24 cellular contexts compared by ENCODE assay signal in genomic region chr10:70491614-70492013, GRCh38. TPM values are rescaled to one million over a fixed set of nuclear protein-coding genes. Genes with fewer than 3 reads are reported as not detected.
"Had no signal": no experiment of that assay in that cellular context is flagged by ENCODE, and none has a peak within 500 bp of the region (broad histone marks: within the 10 kb centered on the region; RNA-seq: fewer than 3 reads in every experiment).

No MANE protein-coding gene starts in this region.

- H3K4me3 ChIP-seq: colonic mucosa, lower lobe of right lung, stomach, thoracic aorta, upper lobe of right lung had no signal

- ATAC-seq: activated naive CD8-positive, alpha-beta T cell treated with anti-CD3 and anti-CD28 coated beads, Interleukin-2, amount 50 U/mL, for 24 hours; activated T-cell treated with anti-CD3 and anti-CD28 coated beads, Interleukin-2, amount 50 U/mL, for 4 hours; left colon; lower lobe of right lung; upper lobe of right lung had no signal

- H3K9me3 ChIP-seq: colonic mucosa, lower lobe of right lung, stomach, thoracic aorta, upper lobe of right lung had no signal

- H3K27ac Mint-ChIP-seq: activated CD4-positive, alpha-beta T cell treated with anti-CD3 and anti-CD28 coated beads, Interleukin-2, amount 10 ng/mL, durations not matched to agents 24 days and 14 days; activated naive CD4-positive, alpha-beta T cell treated with anti-CD3 and anti-CD28 coated beads, Interleukin-2, amount 10 ng/mL, durations not matched to agents 7 days and 5 days; activated naive CD8-positive, alpha-beta T cell treated with anti-CD3 and anti-CD28 coated beads, Interleukin-2, amount 50 U/mL, for 24 hours; brain; endodermal cell; nephron progenitor cell had no signal

- FAIRE-seq: frontal cortex had no signal

- H3K27me3 Mint-ChIP-seq: activated naive CD8-positive, alpha-beta T cell treated with anti-CD3 and anti-CD28 coated beads, Interleukin-2, amount 50 U/mL, for 24 hours; brain had no signal

- H3K4me1 ChIP-seq: colonic mucosa had no signal

- H3K27ac ChIP-seq: colonic mucosa, lower lobe of right lung, thoracic aorta, upper lobe of right lung had no signal

- DNase-seq: activated CD4-positive, alpha-beta T cell treated with anti-CD3 and anti-CD28 coated beads, Interleukin-2, amount 10 ng/mL, durations not matched to agents 24 days and 14 days; activated CD4-positive, CD25-positive, alpha-beta regulatory T cell; activated CD8-positive, alpha-beta memory T cell treated with anti-CD3 and anti-CD28 coated beads, Interleukin-2, amount 50 U/mL, for 4 hours; activated naive CD4-positive, alpha-beta T cell treated with anti-CD3 and anti-CD28 coated beads, Interleukin-2, amount 10 ng/mL, durations not matched to agents 7 days and 5 days; activated naive CD8-positive, alpha-beta T cell treated with anti-CD3 and anti-CD28 coated beads, Interleukin-2, amount 50 U/mL, for 24 hours; activated T-cell treated with anti-CD3 and anti-CD28 coated beads, Interleukin-2, amount 50 U/mL, for 4 hours; anterior cingulate cortex; central memory CD4-positive, alpha-beta T cell; colonic mucosa; endodermal cell; hypothalamus; islet precursor cell; left colon; lower lobe of right lung; nephron progenitor cell; occipital lobe; stomach; upper lobe of right lung had no signal

- H3K27me3 ChIP-seq: colonic mucosa, stomach, upper lobe of right lung had no signal

- H3K9me3 Mint-ChIP-seq: activated CD4-positive, alpha-beta T cell treated with anti-CD3 and anti-CD28 coated beads, Interleukin-2, amount 10 ng/mL, durations not matched to agents 24 days and 14 days; activated naive CD4-positive, alpha-beta T cell treated with anti-CD3 and anti-CD28 coated beads, Interleukin-2, amount 10 ng/mL, durations not matched to agents 7 days and 5 days; activated naive CD8-positive, alpha-beta T cell treated with anti-CD3 and anti-CD28 coated beads, Interleukin-2, amount 50 U/mL, for 24 hours; activated T-cell treated with anti-CD3 and anti-CD28 coated beads, Interleukin-2, amount 50 U/mL, for 4 hours; endodermal cell; nephron progenitor cell had no signal

- H3K4me3 Mint-ChIP-seq: activated CD4-positive, alpha-beta T cell treated with anti-CD3 and anti-CD28 coated beads, Interleukin-2, amount 10 ng/mL, durations not matched to agents 24 days and 14 days; activated naive CD4-positive, alpha-beta T cell treated with anti-CD3 and anti-CD28 coated beads, Interleukin-2, amount 10 ng/mL, durations not matched to agents 7 days and 5 days; activated naive CD8-positive, alpha-beta T cell treated with anti-CD3 and anti-CD28 coated beads, Interleukin-2, amount 50 U/mL, for 24 hours; activated T-cell treated with anti-CD3 and anti-CD28 coated beads, Interleukin-2, amount 50 U/mL, for 4 hours; brain; endodermal cell; nephron progenitor cell had no signal

- H3K36me3 Mint-ChIP-seq: activated naive CD4-positive, alpha-beta T cell treated with anti-CD3 and anti-CD28 coated beads, Interleukin-2, amount 10 ng/mL, durations not matched to agents 7 days and 5 days had no signal

- H3K36me3 ChIP-seq: colonic mucosa, lower lobe of right lung, stomach, thoracic aorta, upper lobe of right lung had no signal

RNA-seq across cellular contexts. Expression of gene NODAL, which starts 50.1 kb away (rescaled TPM):
- total RNA-seq: activated CD4-positive, alpha-beta T cell treated with anti-CD3 and anti-CD28 coated beads, Interleukin-2, amount 10 ng/mL, durations not matched to agents 24 days and 14 days; activated T-cell treated with anti-CD3 and anti-CD28 coated beads, Interleukin-2, amount 50 U/mL, for 4 hours; epithelial cell of proximal tubule; fibroblast of lung; left colon; lower lobe of right lung; skeletal muscle tissue; stomach; upper lobe of right lung had no signal
- polyA plus RNA-seq: fibroblast of lung, stomach had no signal
